In the genomic region with DNA sequence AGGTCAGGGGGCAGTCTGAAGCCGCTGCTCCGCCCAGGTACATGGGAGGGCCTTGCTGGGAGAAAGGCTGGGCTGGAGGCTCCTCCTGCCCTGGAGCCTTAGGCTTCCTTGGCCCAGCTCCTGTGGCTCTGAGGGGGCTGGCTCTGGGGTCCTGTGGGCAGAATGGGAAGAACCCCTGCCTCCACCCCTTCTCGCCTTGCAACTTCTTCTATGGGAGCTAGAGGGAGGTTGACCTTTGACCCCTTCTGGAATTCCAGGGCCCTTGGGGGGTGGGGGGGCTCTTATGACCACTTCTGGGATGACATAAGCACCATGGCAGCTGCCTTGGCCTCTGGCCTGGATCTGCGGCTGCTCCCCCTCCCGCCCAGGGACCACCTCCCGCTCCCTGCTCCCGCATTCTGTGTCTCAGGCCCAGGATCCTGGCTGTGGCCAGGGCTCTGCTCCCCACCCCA, we compare ENCODE assay signal across 8 cellular contexts. TPM values are rescaled to one million over a fixed set of nuclear protein-coding genes. Genes with fewer than 3 reads are reported as not detected.
DNase-seq lines count a peak whose midpoint lies in the region; TF ChIP-seq lines count a peak whose summit lies in the region.

No MANE protein-coding gene starts in this region.

- WGBS in sigmoid colon, 2 donors: 73 to 80% methylated on average over 7 of the region's 7 CpGs

- H3K9me3 ChIP-seq in ascending aorta (no peaks in the 10 kb centered on the region), sigmoid colon (no peaks in the 10 kb centered on the region)

- H3K4me1 ChIP-seq in ascending aorta (peaks cover 48 to 64% of the 10 kb centered on the region in 2 donors), sigmoid colon (peaks cover 0 to 84% (median 71%) of the 10 kb centered on the region in 4 donors)

- peaks cover 9 to 16% of the 10 kb centered on the region in 2 donors for H3K36me3 ChIP-seq in ascending aorta
- H3K36me3 ChIP-seq in sigmoid colon: peaks cover 0 to 30% (median 19%) of the 10 kb centered on the region in 4 donors

- peak; percentile 87 for DNase-seq in ELR (ENCODE audit: low read depth)
- DNase-seq in ascending aorta (ENCODE audit: low spot score in 2 of 2): peak in 1 of 2 donors; percentile 81
- DNase-seq in hepatic stellate cell (ENCODE audit: low spot score): peak; percentile 91
- DNase-seq in sigmoid colon: peak; percentile 88
- no peak for DNase-seq in NCI-H446 treated with DMSO at 0.1 percent for 48 hours (lab: John Stamatoyannopoulos, UW)
- DNase-seq in pons (ENCODE audit: low spot score): no peak
- DNase-seq in NCI-H128 (lab: John Stamatoyannopoulos, UW; ENCODE audit: unreplicated experiment): no peak
- no peak for DNase-seq in GDM1 (lab: John Stamatoyannopoulos, UW)

- H3K27me3 ChIP-seq in ascending aorta (no peaks in the 10 kb centered on the region), sigmoid colon (no peaks in the 10 kb centered on the region)

- no peak for TF ChIP-seq EP300 in sigmoid colon (IDR thresholded peaks at IDR 0.05)

- intact Hi-C loops in ascending aorta (cut with DNase I) (loop anchor here (1.0 kb wide), 1 partner anchor 22 kb away; no protein-coding TSS in a partner anchor), sigmoid colon (cut with DNase I) (no loop called here)

- no peak for TF ChIP-seq POLR2A in sigmoid colon (IDR thresholded peaks at IDR 0.05)

- H3K27ac ChIP-seq in ascending aorta (peak overlapping the region; percentile 98), sigmoid colon (peak overlapping the region; percentile 97 to 100 (median 99))

- H3K4me3 ChIP-seq in ascending aorta (no peak overlapping the region), sigmoid colon (no peak overlapping the region)

- TF ChIP-seq CTCF in ascending aorta (IDR thresholded peaks at IDR 0.05) (no peak), sigmoid colon (IDR thresholded peaks at IDR 0.05) (no peak)

RNA-seq across cellular contexts. Expression of a gene that starts 32.2 kb away (rescaled TPM):
- 86.1 TPM for total RNA-seq in ascending aorta
- total RNA-seq in sigmoid colon: 10 to 100 TPM in 2 of 4 donors, 1 to 10 TPM in 2; 4.4 to 17.4 (median 10.2) TPM
- 1 to 10 TPM; 2.3 to 6.7 (median 6.0) TPM for polyA plus RNA-seq in sigmoid colon

RNA-seq across cellular contexts. Expression of a gene that starts 34.7 kb away (rescaled TPM):
- total RNA-seq in ascending aorta: 61.6 TPM
- 10 to 100 TPM; 50.2 to 79.5 (median 77.4) TPM for total RNA-seq in sigmoid colon
- polyA plus RNA-seq in sigmoid colon: 100 to 1,000 TPM in 1 of 3 donors, 10 to 100 TPM in 2; 67.3 to 141 (median 88.3) TPM

RNA-seq across cellular contexts. Expression of a gene that starts 35.3 kb away (rescaled TPM):
- total RNA-seq in ascending aorta (110 TPM), sigmoid colon (10 to 100 TPM; 49.6 to 58.8 (median 52.7) TPM)
- 10 to 100 TPM; 49.8 to 66.8 (median 58.3) TPM for polyA plus RNA-seq in sigmoid colon

Comparison
In these comparisons a context has a peak if more than half of its experiments do, and no peak if none do; other contexts are left out.
1. DNase-seq: peak in ELR (single experiment), hepatic stellate cell (single experiment) and sigmoid colon (single experiment); none in NCI-H446 treated with DMSO at 0.1 percent for 48 hours (single experiment), pons (single experiment), NCI-H128 (single experiment) and GDM1 (single experiment).